Comparison of ENCODE assay signal across 12 cellular contexts in genomic region chr1:27445177-27445936, GRCh38. TPM values are rescaled to one million over a fixed set of nuclear protein-coding genes. Genes with fewer than 3 reads are reported as not detected.
DNase-seq lines count a peak whose midpoint lies in the region; ATAC-seq and TF ChIP-seq lines count a peak whose summit lies in the region.
"Had no signal": no experiment of that assay in that cellular context is flagged by ENCODE, and none has a peak within 500 bp of the region (broad histone marks: within the 10 kb centered on the region; RNA-seq: fewer than 3 reads in every experiment).

No MANE protein-coding gene starts in this region.

- POLR2A ChIA-PET in MCF 10A (lab: Yijun Ruan, JAX) (interaction anchor here (1.5 kb wide), 1 partner anchor 9 kb away, joined by 6 read pairs; no protein-coding TSS in a partner anchor), IMR-90 (lab: Charles Lee; ENCODE audit: unreplicated experiment) (no interaction called here), HEK293T (lab: Yijun Ruan, JAX) (interaction anchor here (0.6 to 1.0 kb wide), 2 partner anchors 45 to 864 kb away, joined by 3 to 4 read pairs; partner anchors contain the start of gene WASF2)

- peak; percentile 44; the same call in 1 of the 2 replicates for ATAC-seq in IMR-90 (ENCODE audit: low read depth)
- ATAC-seq: HCT116, K562 had no signal

- peak overlapping the region; percentile 64 for H3K23ac ChIP-seq in IMR-90 (ENCODE audit: low read depth, low read length)

- 92% methylated on average over 4 of the region's 4 CpGs for WGBS in mammary epithelial cell (ENCODE audit: low coverage, missing lambda C conversion rate)
- 75% methylated on average over 2 of the region's 4 CpGs; no CpG with 5 or more reads in 1 of the 2 experiments for WGBS in IMR-90 (ENCODE audit: extremely low coverage in 2 of 2, insufficient read length in 1 of 2), 2 experiments

- H3K9me1 ChIP-seq in IMR-90 (ENCODE audit: insufficient read depth, low read length) = peaks cover 12% of the 10 kb centered on the region

- H3K14ac ChIP-seq in IMR-90 (replicated peaks; ENCODE audit: low read depth, low read length) = no peak overlapping the region

- H3K4me3 Mint-ChIP-seq in MCF 10A (ENCODE audit: unreplicated experiment) (no peak overlapping the region), chondrocyte (ENCODE audit: unreplicated experiment) (no peak overlapping the region)

- H3K36me3 ChIP-seq in mammary epithelial cell (ENCODE audit: insufficient read depth, low read length) = no peaks in the 10 kb centered on the region
- peaks cover 13% of the 10 kb centered on the region for H3K36me3 ChIP-seq in IMR-90 (ENCODE audit: control insufficient read depth, insufficient read depth, low read length)
- peaks cover 3 to 14% (median 8%) of the 10 kb centered on the region in 5 donors for H3K36me3 ChIP-seq in subcutaneous abdominal adipose tissue (ENCODE audit: control insufficient read depth in 5 of 5, insufficient read depth in 5 of 5, low read length in 5 of 5)

- H3K36me3 Mint-ChIP-seq in MCF 10A (ENCODE audit: insufficient read depth, unreplicated experiment) = peaks cover 32% of the 10 kb centered on the region
- peaks cover 3% of the 10 kb centered on the region for H3K36me3 Mint-ChIP-seq in chondrocyte (ENCODE audit: low read depth)

- no peak overlapping the region for H2AK9ac ChIP-seq in IMR-90 (replicated peaks; ENCODE audit: low read depth, low read length, poor library complexity)

- H4K5ac ChIP-seq in IMR-90 (ENCODE audit: low read depth, low read length) = no peak overlapping the region

- no peak overlapping the region for H2BK5ac ChIP-seq in IMR-90 (ENCODE audit: low read depth, low read length, poor library complexity, severe bottlenecking)

- no peak overlapping the region for H2AK5ac ChIP-seq in IMR-90 (ENCODE audit: low read depth, low read length)

- H3K27ac ChIP-seq in mammary epithelial cell (ENCODE audit: insufficient read depth, low read depth, low read length) (no peak overlapping the region), IMR-90 (ENCODE audit: insufficient read depth, low read length) (no peak overlapping the region), subcutaneous abdominal adipose tissue (ENCODE audit: low read depth, low read length) (peak overlapping the region; percentile 13)

- H3K4ac ChIP-seq in IMR-90 (ENCODE audit: low read depth, low read length) = no peak overlapping the region

- H3K27me3 Mint-ChIP-seq in MCF 10A (ENCODE audit: insufficient read depth, unreplicated experiment) = no peaks in the 10 kb centered on the region
- H3K27me3 Mint-ChIP-seq in chondrocyte (ENCODE audit: low read depth) = no peaks in the 10 kb centered on the region
- H3K27me3 Mint-ChIP-seq: progenitor cell of endocrine pancreas had no signal

- no peak overlapping the region for H4K8ac ChIP-seq in IMR-90 (ENCODE audit: low read depth in 2 of 2, low read length in 2 of 2)

- TF ChIP-seq CTCF in MCF 10A (IDR thresholded peaks at IDR 0.05; ENCODE audit: unreplicated experiment) = no peak
- no peak for TF ChIP-seq CTCF in mammary epithelial cell (conservative IDR thresholded peaks at IDR 0.05 in 1 of 2, IDR thresholded peaks at IDR 0.05 in 1 of 2; ENCODE audit: extremely low read depth in 1 of 2, insufficient read depth in 1 of 2, low read depth in 1 of 2, low read length in 2 of 2)
- TF ChIP-seq CTCF in IMR-90 (conservative IDR thresholded peaks at IDR 0.05; ENCODE audit: low read depth, low read length) = no peak
- no peak for TF ChIP-seq CTCF in chondrocyte (IDR thresholded peaks at IDR 0.05)

- BruUV-seq in MCF 10A (replicated peaks; lab: Mats Ljungman, UMichigan) (no TSS peak), mammary epithelial cell (replicated peaks; lab: Mats Ljungman, UMichigan) (no TSS peak), IMR-90 (replicated peaks; lab: Mats Ljungman, UMichigan) (no TSS peak)

- H3K27me3 ChIP-seq in mammary epithelial cell (ENCODE audit: insufficient read depth, low read length) (no peaks in the 10 kb centered on the region), IMR-90 (ENCODE audit: control insufficient read depth, insufficient read depth, low read length) (no peaks in the 10 kb centered on the region), subcutaneous abdominal adipose tissue (ENCODE audit: control insufficient read depth in 5 of 5, insufficient read depth in 4 of 5, low read length in 5 of 5) (no peaks in the 10 kb centered on the region)

- H3K79me1 ChIP-seq in IMR-90 (ENCODE audit: low read depth in 1 of 2, low read length in 2 of 2) = peaks cover 24 to 73% of the 10 kb centered on the region in 2 experiments

- H3K27ac Mint-ChIP-seq in MCF 10A (ENCODE audit: low read depth, unreplicated experiment) (peak overlapping the region; percentile 29), chondrocyte (ENCODE audit: unreplicated experiment) (peak overlapping the region; percentile 6)
- H3K27ac Mint-ChIP-seq: progenitor cell of endocrine pancreas had no signal

- no peak overlapping the region for H2BK20ac ChIP-seq in IMR-90 (ENCODE audit: low read depth, low read length)

- H3K4me1 Mint-ChIP-seq in MCF 10A (ENCODE audit: insufficient read depth, unreplicated experiment) (peaks cover 19% of the 10 kb centered on the region), chondrocyte (ENCODE audit: low read depth) (peaks cover 18% of the 10 kb centered on the region)

- H4K20me1 ChIP-seq in mammary epithelial cell (ENCODE audit: insufficient read depth, low read length) = peaks cover 2% of the 10 kb centered on the region
- peaks cover 43% of the 10 kb centered on the region for H4K20me1 ChIP-seq in IMR-90 (ENCODE audit: insufficient read depth, low read length)

- H3K4me3 ChIP-seq in mammary epithelial cell (replicated peaks in 1 of 3; ENCODE audit: insufficient read depth in 1 of 3, low read depth in 2 of 3, low read length in 3 of 3) = no peak overlapping the region
- H3K4me3 ChIP-seq in IMR-90 (ENCODE audit: insufficient read depth, low read depth, low read length) = no peak overlapping the region
- H3K4me3 ChIP-seq in subcutaneous abdominal adipose tissue (ENCODE audit: low read depth in 1 of 5, low read length in 5 of 5) = no peak overlapping the region
- H3K4me3 ChIP-seq: K562 had no signal

- CTCF ChIA-PET in MCF 10A (lab: Yijun Ruan, JAX) (interaction anchor here (0.9 kb wide), 1 partner anchor 91 kb away, joined by 3 read pairs; no protein-coding TSS in a partner anchor), mammary epithelial cell (lab: Charles Lee; ENCODE audit: low non-redundant PET) (no interaction called here), IMR-90 (lab: Yijun Ruan, JAX) (interaction anchor here (0.6 kb wide), 1 partner anchor 379 kb away, joined by 5 read pairs; no protein-coding TSS in a partner anchor), HEK293T (lab: Yijun Ruan, JAX) (interaction anchor here (0.6 kb wide), 1 partner anchor 11 kb away, joined by 4 read pairs; no protein-coding TSS in a partner anchor)

- no peak overlapping the region for H3K18ac ChIP-seq in IMR-90 (ENCODE audit: low read depth, low read length)

- H3K4me2 ChIP-seq in mammary epithelial cell (ENCODE audit: insufficient read depth, low read depth, low read length) (no peak overlapping the region), IMR-90 (ENCODE audit: low read depth, low read length) (no peak overlapping the region)

- H3K79me2 ChIP-seq in mammary epithelial cell (ENCODE audit: insufficient read depth, low read length) = peaks cover 90% of the 10 kb centered on the region

- in situ Hi-C loops in mammary epithelial cell (cut with MboI; ENCODE audit: low sequenced_read_pairs in 2 of 2) (no loop called here), IMR-90 (cut with MboI; ENCODE audit: low sequenced_read_pairs) (no loop called here)

- H3K9me3 ChIP-seq in mammary epithelial cell (replicated peaks; ENCODE audit: insufficient read depth, low read length) (no peaks in the 10 kb centered on the region), IMR-90 (ENCODE audit: control insufficient read depth, insufficient read depth, low read length) (no peaks in the 10 kb centered on the region), subcutaneous abdominal adipose tissue (ENCODE audit: control insufficient read depth in 5 of 5, low read length in 5 of 5) (no peaks in the 10 kb centered on the region)

- H3K4me1 ChIP-seq in mammary epithelial cell (ENCODE audit: insufficient read depth, low read length) (no peaks in the 10 kb centered on the region), IMR-90 (ENCODE audit: control insufficient read depth, insufficient read depth, low read length) (no peaks in the 10 kb centered on the region; the same call in 1 of the 2 replicates), subcutaneous abdominal adipose tissue (ENCODE audit: control insufficient read depth in 5 of 5, insufficient read depth in 5 of 5, low read length in 5 of 5) (peaks cover 0 to 10% (median 7%) of the 10 kb centered on the region in 5 donors)

- H2BK15ac ChIP-seq in IMR-90 (ENCODE audit: low read depth, low read length) = no peak overlapping the region

- intact Hi-C loops in MCF 10A (cut with micrococcal nuclease) (no loop called here), mammary epithelial cell (cut with micrococcal nuclease) (no loop called here), IMR-90 (cut with micrococcal nuclease) (no loop called here)

- no peak for DNase-seq in MCF 10A (ENCODE audit: unreplicated experiment)
- DNase-seq in mammary epithelial cell = no peak
- DNase-seq in IMR-90 = no peak
- DNase-seq in chondrocyte (ENCODE audit: low spot score) = no peak
- DNase-seq in HEK293T (ENCODE audit: extremely low spot score) = no peak
- DNase-seq in stimulated activated naive CD4-positive, alpha-beta T cell treated with Interleukin-2 at 50 U/mL for 16 hours (lab: John Stamatoyannopoulos, UW) = no peak
- no peak for DNase-seq in ureter (ENCODE audit: low spot score)
- DNase-seq: NCI-H446 treated with DMSO at 0.1 percent for 48 hours had no signal

- H3K9me3 Mint-ChIP-seq in MCF 10A (ENCODE audit: unreplicated experiment) (no peaks in the 10 kb centered on the region), chondrocyte (ENCODE audit: low read depth) (no peaks in the 10 kb centered on the region)

- H3K56ac ChIP-seq in IMR-90 (ENCODE audit: extremely low read depth, insufficient read depth, low read length) = no peak overlapping the region

- no peak overlapping the region for H3K9ac ChIP-seq in mammary epithelial cell (ENCODE audit: insufficient read depth, low read length)
- H3K9ac ChIP-seq in IMR-90 (ENCODE audit: low read depth, low read length) = no peak overlapping the region; the same call in 1 of the 2 replicates
- no peak overlapping the region for H3K9ac ChIP-seq in subcutaneous abdominal adipose tissue (ENCODE audit: low read length in 5 of 5)

- H4K91ac ChIP-seq in IMR-90 (ENCODE audit: insufficient read depth, low read depth, low read length) = no peak overlapping the region

- H2AFZ ChIP-seq in mammary epithelial cell (ENCODE audit: low read depth, low read length) (no peak overlapping the region), IMR-90 (replicated peaks; ENCODE audit: low read length, poor library complexity) (no peak overlapping the region)

- no peak for TF ChIP-seq POLR2A in IMR-90 (IDR thresholded peaks at IDR 0.05; ENCODE audit: low read depth, low read length)

- H2BK120ac ChIP-seq in IMR-90 (ENCODE audit: low read depth, low read length) = no peak overlapping the region

- dilution Hi-C loops in mammary epithelial cell (cut with HindIII; ENCODE audit: low sequenced_read_pairs) (loop anchor here (5.0 kb wide), 1 partner anchor 33 kb away; no protein-coding TSS in a partner anchor), IMR-90 (cut with HindIII; ENCODE audit: low sequenced_read_pairs, unreplicated experiment) (no loop called here)

- TF ChIP-seq RAD21 in IMR-90 (IDR thresholded peaks at IDR 0.05; ENCODE audit: low read length) = no peak

RNA-seq across cellular contexts. Expression of gene WASF2, which starts 44.6 kb away (rescaled TPM):
- total RNA-seq in MCF 10A (2022) (131 and 154 TPM in 2 replicates), mammary epithelial cell (100 to 1,000 TPM in 1 of 2 donors, 10 to 100 TPM in 1; 32.2 to 138 TPM), IMR-90 (2012; rRNA removed) (7.5 and 7.9 TPM in 2 replicates), chondrocyte (114 to 136 TPM (median 128 TPM) in 3 replicates), ureter (141 TPM)
- polyA plus RNA-seq in mammary epithelial cell (58.1 TPM), IMR-90 (2012; rRNA removed) (45.0 and 45.4 TPM in 2 replicates)
- polyA minus RNA-seq in mammary epithelial cell = 246 TPM
- polyA plus RNA-seq in IMR-90 (2012; cell fraction: cytosol; rRNA removed) = 28.6 and 29.9 TPM in 2 replicates
- polyA plus RNA-seq in IMR-90 (2012; cell fraction: nucleus; rRNA removed; ENCODE audit: low replicate concordance) = 29.8 and 37.0 TPM in 2 replicates

RNA-seq across cellular contexts. Expression of gene GPR3, which starts 52.9 kb away (rescaled TPM):
- 0.47 and 0.65 TPM in 2 replicates for total RNA-seq in MCF 10A (2022)
- 1 to 10 TPM in 1 of 2 donors, under 1 TPM in 1; 0.50 to 2.3 TPM for total RNA-seq in mammary epithelial cell
- polyA plus RNA-seq in mammary epithelial cell = 3.1 TPM
- polyA minus RNA-seq in mammary epithelial cell = not detected
- total RNA-seq in IMR-90 (2012; rRNA removed) = 0.72 and 0.83 TPM in 2 replicates
- polyA plus RNA-seq in IMR-90 (2012; rRNA removed) = 4.8 and 5.4 TPM in 2 replicates
- polyA plus RNA-seq in IMR-90 (2012; cell fraction: cytosol; rRNA removed) = 3.3 and 6.1 TPM in 2 replicates
- 5.4 and 6.0 TPM in 2 replicates for polyA plus RNA-seq in IMR-90 (2012; cell fraction: nucleus; rRNA removed; ENCODE audit: low replicate concordance)
- total RNA-seq in chondrocyte = 0.26 to 0.56 TPM (median 0.32 TPM) in 3 replicates
- 0.47 TPM for total RNA-seq in ureter
